In the genomic region with DNA sequence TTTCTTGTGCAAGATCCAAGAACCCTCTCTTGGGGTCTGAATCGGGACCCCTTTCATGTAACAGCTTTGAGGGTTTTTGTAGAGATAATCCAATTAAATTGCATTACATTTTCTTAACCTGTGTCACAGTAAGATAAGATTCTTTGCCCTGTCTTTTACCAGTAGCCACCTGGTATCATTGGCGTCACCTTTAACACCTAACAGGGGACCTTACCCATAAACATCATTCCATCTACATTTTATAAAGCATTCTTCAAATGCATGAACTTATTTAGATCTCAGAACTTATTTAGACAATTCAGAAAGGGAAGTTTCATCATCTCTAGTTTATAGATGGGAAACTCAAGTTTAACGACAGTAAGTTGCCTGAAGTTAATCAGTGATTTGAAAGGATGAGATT, we compare ENCODE assay signal across 20 cellular contexts.
DNase-seq lines count a peak whose midpoint lies in the region; ATAC-seq and TF ChIP-seq lines count a peak whose summit lies in the region.
"Had no signal": no experiment of that assay in that cellular context is flagged by ENCODE, and none has a peak within 500 bp of the region (broad histone marks: within the 10 kb centered on the region; RNA-seq: fewer than 3 reads in every experiment).

No MANE protein-coding gene starts in this region.

- H3K36me3 ChIP-seq in ACC112 (ENCODE audit: insufficient read depth, low read length), result no peaks in the 10 kb centered on the region

- CTCF ChIA-PET in Calu3 (lab: Charles Lee) (no interaction called here), MCF 10A (lab: Yijun Ruan, JAX) (no interaction called here)

- H3K4me3 Mint-ChIP-seq in Calu3 (ENCODE audit: low read depth, unreplicated experiment) (no peak overlapping the region), immature natural killer cell (peak overlapping the region in 1 of 5 donors; percentile 10), MCF 10A (ENCODE audit: unreplicated experiment) (no peak overlapping the region)
- no peak overlapping the region for H3K4me3 Mint-ChIP-seq in central memory CD8-positive, alpha-beta T cell

- no peaks in the 10 kb centered on the region for H3K79me2 ChIP-seq in ACC112 (ENCODE audit: control insufficient read depth, insufficient read depth, low read length, unreplicated experiment)

- H3K9me3 Mint-ChIP-seq in Calu3 (ENCODE audit: low read depth, unreplicated experiment) (no peaks in the 10 kb centered on the region), immature natural killer cell (no peaks in the 10 kb centered on the region), MCF 10A (ENCODE audit: unreplicated experiment) (no peaks in the 10 kb centered on the region)
- no peaks in the 10 kb centered on the region for H3K9me3 Mint-ChIP-seq in central memory CD8-positive, alpha-beta T cell

- POLR2A ChIA-PET in MCF 10A (lab: Yijun Ruan, JAX), result interaction anchor here (7.5 kb wide), 1 partner anchor 41 kb away, joined by 89 read pairs; no protein-coding TSS in a partner anchor

- DNase-seq in Calu3 (no peak), immature natural killer cell (no peak), MCF 10A (ENCODE audit: unreplicated experiment) (no peak)
- no peak for DNase-seq in central memory CD8-positive, alpha-beta T cell (ENCODE audit: low spot score in 2 of 2)
- no peak for DNase-seq in stimulated activated CD4-positive, alpha-beta T cell treated with anti-CD3 and anti-CD28 coated beads, Interleukin-2, amount 100 ng/mL, for 48 hours
- DNase-seq in activated CD4-positive, alpha-beta T cell treated with anti-CD3 and anti-CD28 coated beads, Interleukin-2, amount 50 U/mL, for 4 hours, result no peak
- DNase-seq in activated CD4-positive, alpha-beta T cell treated with anti-CD3 and anti-CD28 coated beads, Interleukin-2, amount 50 U/mL, for 1 hour, result no peak
- DNase-seq: DMS79 treated with DMSO at 0.1 percent for 48 hours; HCEC 1CT; MV-4-11; NCI-H1417; NCI-H2029; NCI-H2171; NCI-H446; NCI-H69; NK-92 treated with Interleukin-12 subunit alpha and Interleukin-12 subunit beta, amount 100 ng/mL, for 24 hours; SHP77 treated with DMSO at 0.1 percent for 48 hours had no signal

- no peak for TF ChIP-seq CTCF in Calu3 (IDR thresholded peaks at IDR 0.05; ENCODE audit: unreplicated experiment)
- no peak for TF ChIP-seq CTCF in MCF 10A (IDR thresholded peaks at IDR 0.05; ENCODE audit: unreplicated experiment)

- BruUV-seq in Calu3 (replicated peaks; lab: Mats Ljungman, UMichigan) (no TSS peak), MCF 10A (replicated peaks; lab: Mats Ljungman, UMichigan) (no TSS peak)

- no peak overlapping the region for H3K4me3 ChIP-seq in ACC112 (ENCODE audit: low read depth, low read length)

- H2AFZ ChIP-seq in ACC112 (ENCODE audit: low read length, unreplicated experiment), result no peak overlapping the region

- no peaks in the 10 kb centered on the region for H3K27me3 ChIP-seq in ACC112 (ENCODE audit: insufficient read depth, low read length)

- H3K27me3 Mint-ChIP-seq in Calu3 (ENCODE audit: unreplicated experiment), result no peaks in the 10 kb centered on the region
- H3K27me3 Mint-ChIP-seq in central memory CD8-positive, alpha-beta T cell, result no peaks in the 10 kb centered on the region
- peaks cover 0 to 8% (median 3%) of the 10 kb centered on the region in 3 donors for H3K27me3 Mint-ChIP-seq in immature natural killer cell (ENCODE audit: low read depth in 3 of 3)
- no peaks in the 10 kb centered on the region for H3K27me3 Mint-ChIP-seq in MCF 10A (ENCODE audit: insufficient read depth, unreplicated experiment)

- H3K27ac ChIP-seq in ACC112 (ENCODE audit: low read depth, low read length), result peak overlapping the region; percentile 96
- H3K27ac ChIP-seq: C4-2B, HL-60 had no signal

- intact Hi-C loops in Calu3 (cut with micrococcal nuclease; ENCODE audit: unreplicated experiment) (no loop called here), MCF 10A (cut with micrococcal nuclease) (no loop called here)

- peaks cover 32% of the 10 kb centered on the region for H3K36me3 Mint-ChIP-seq in Calu3 (ENCODE audit: insufficient read depth, unreplicated experiment)
- peaks cover 19% of the 10 kb centered on the region for H3K36me3 Mint-ChIP-seq in central memory CD8-positive, alpha-beta T cell (ENCODE audit: insufficient read depth)
- H3K36me3 Mint-ChIP-seq in immature natural killer cell, result no peaks in the 10 kb centered on the region
- no peaks in the 10 kb centered on the region for H3K36me3 Mint-ChIP-seq in MCF 10A (ENCODE audit: insufficient read depth, unreplicated experiment)

- no peak for ATAC-seq in central memory CD8-positive, alpha-beta T cell (replicated peaks; ENCODE audit: extremely low read depth, poor library complexity, severe bottlenecking)

- peaks cover 68% of the 10 kb centered on the region for H3K4me1 ChIP-seq in ACC112 (ENCODE audit: control insufficient read depth, insufficient read depth, low read length, unreplicated experiment)

- H3K4me1 Mint-ChIP-seq in Calu3 (ENCODE audit: low read depth, unreplicated experiment) (peaks cover 72% of the 10 kb centered on the region), immature natural killer cell (peaks cover 37 to 42% of the 10 kb centered on the region in 2 donors), MCF 10A (ENCODE audit: insufficient read depth, unreplicated experiment) (peaks cover 41% of the 10 kb centered on the region)
- peaks cover 58% of the 10 kb centered on the region for H3K4me1 Mint-ChIP-seq in central memory CD8-positive, alpha-beta T cell

- peak overlapping the region; percentile 56 for H3K27ac Mint-ChIP-seq in Calu3 (ENCODE audit: unreplicated experiment)
- peak overlapping the region; percentile 97 for H3K27ac Mint-ChIP-seq in central memory CD8-positive, alpha-beta T cell (ENCODE audit: low read depth)
- peak overlapping the region; percentile 85 to 95 (median 92) for H3K27ac Mint-ChIP-seq in immature natural killer cell
- no peak overlapping the region for H3K27ac Mint-ChIP-seq in MCF 10A (ENCODE audit: low read depth, unreplicated experiment)
